22 cellular contexts compared by ENCODE assay signal in the genomic region with DNA sequence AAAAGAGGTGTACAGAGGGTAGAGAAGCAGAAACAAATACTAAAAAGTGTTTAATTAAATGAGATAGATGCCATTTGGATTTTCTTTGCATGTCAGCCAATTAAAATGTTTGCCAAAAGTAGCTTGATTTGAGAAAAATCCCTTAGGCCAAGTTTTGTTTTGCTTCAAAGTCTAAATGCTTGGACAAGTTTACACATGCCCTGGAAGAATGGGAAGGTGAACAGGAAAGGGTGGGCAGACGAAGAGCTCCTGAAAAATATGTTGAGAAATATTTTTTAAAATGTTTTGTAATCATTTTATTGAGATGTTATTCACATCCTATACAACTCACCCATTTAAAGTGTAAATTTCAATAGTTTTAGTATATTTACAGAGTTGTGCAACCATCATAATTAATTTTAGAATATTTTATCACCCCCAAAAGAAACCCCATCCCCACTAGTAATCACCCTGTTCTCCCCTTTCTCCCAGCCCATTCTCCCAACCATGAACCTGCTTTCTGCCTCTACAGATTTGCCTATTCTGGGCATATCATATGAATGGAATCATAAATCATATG.
"Had no signal": no experiment of that assay in that cellular context is flagged by ENCODE, and none has a peak within 500 bp of the region (broad histone marks: within the 10 kb centered on the region; RNA-seq: fewer than 3 reads in every experiment).

No MANE protein-coding gene starts in this region.

- H3K4me1 ChIP-seq: Peyer's patch had no signal

- H3K27ac ChIP-seq: Peyer's patch had no signal

- ATAC-seq: activated CD4-positive, alpha-beta T cell treated with anti-CD3 and anti-CD28 coated beads for 36 hours; activated T-helper 17 cell treated with anti-CD3 and anti-CD28 coated beads, Interleukin-2, amount 50 U/mL, for 72 hours had no signal

- H3K4me3 ChIP-seq: Peyer's patch had no signal

- H3K27me3 ChIP-seq: Peyer's patch had no signal

- H3K9me3 ChIP-seq: Peyer's patch had no signal

- H3K36me3 ChIP-seq: Peyer's patch had no signal

- DNase-seq: activated CD4-positive, alpha-beta memory T cell treated with anti-CD3 and anti-CD28 coated beads, Interleukin-2, amount 10 ng/mL, durations not matched to agents 7 days and 5 days; activated CD4-positive, alpha-beta T cell treated with anti-CD3 and anti-CD28 coated beads for 36 hours; activated CD4-positive, alpha-beta T cell treated with anti-CD3 and anti-CD28 coated beads, Interleukin-2, amount 50 U/mL, for 1 hour; activated gamma-delta T cell; activated naive CD4-positive, alpha-beta T cell treated with anti-CD3 and anti-CD28 coated beads for 36 hours; activated T-cell treated with anti-CD3 and anti-CD28 coated beads for 4 hours; activated T-cell treated with anti-CD3 and anti-CD28 coated beads, Interleukin-2, amount 50 U/mL, for 48 hours; amygdala; cerebellar nuclear complex; Karpas-422; NCI-H1417; NCI-H2029; NCI-H2107; NCI-H2171 treated with DMSO at 0.1 percent for 48 hours; NCI-H226; NCI-H510A treated with DMSO at 0.1 percent for 48 hours; NCI-H69; NK-92 treated with Interleukin-12 subunit alpha and Interleukin-12 subunit beta, amount 100 ng/mL, for 24 hours; OCI-M1; Peyer's patch; SHP77 treated with DMSO at 0.1 percent for 48 hours had no signal
